In genomic region chr19:4622695-4623421, GRCh38 we compare ENCODE assay signal across 13 cellular contexts. TPM values are rescaled to one million over a fixed set of nuclear protein-coding genes. Genes with fewer than 3 reads are reported as not detected.
DNase-seq lines count a peak whose midpoint lies in the region; ATAC-seq and TF ChIP-seq lines count a peak whose summit lies in the region.
"Had no signal": no experiment of that assay in that cellular context is flagged by ENCODE, and none has a peak within 500 bp of the region (broad histone marks: within the 10 kb centered on the region; RNA-seq: fewer than 3 reads in every experiment).

No MANE protein-coding gene starts in this region.

- H3K4me1 Mint-ChIP-seq in WTC11 = peaks cover 12% of the 10 kb centered on the region
- H3K4me1 Mint-ChIP-seq: CD4-positive, alpha-beta memory T cell; IgD-negative memory B cell had no signal

- no peak overlapping the region for H2BK15ac ChIP-seq in mesendoderm (replicated peaks; ENCODE audit: low read depth)

- H3K27me3 ChIP-seq in BE2C (no peaks in the 10 kb centered on the region), GM06990 (replicated peaks; ENCODE audit: control insufficient read depth, insufficient read depth, low read length) (no peaks in the 10 kb centered on the region), mesendoderm (ENCODE audit: insufficient read depth, low read length, poor library complexity) (no peaks in the 10 kb centered on the region), uterus (peaks cover 0 to 5% of the 10 kb centered on the region in 2 donors)
- H3K27me3 ChIP-seq: thyroid gland had no signal

- H4K5ac ChIP-seq in mesendoderm (ENCODE audit: low read length) = no peak overlapping the region

- H3K23ac ChIP-seq in mesendoderm (ENCODE audit: low read length) = no peak overlapping the region

- ATAC-seq in WTC11 (peak; percentile 85), GM19463 (IDR thresholded peaks at IDR 0.05; ENCODE audit: unreplicated experiment) (no peak)
- ATAC-seq: activated T-cell treated with anti-CD3 and anti-CD28 coated beads, Interleukin-2, amount 50 U/mL, for 4 hours had no signal

- no peak overlapping the region for H3K4ac ChIP-seq in mesendoderm (ENCODE audit: low read depth, low read length)

- H3K4me3 ChIP-seq in BE2C (ENCODE audit: low read depth, low read length) (no peak overlapping the region), GM06990 (replicated peaks; ENCODE audit: low read depth, low read length) (no peak overlapping the region), mesendoderm (ENCODE audit: low read length) (no peak overlapping the region), uterus (no peak overlapping the region)
- H3K4me3 ChIP-seq: thyroid gland had no signal

- peaks cover 16% of the 10 kb centered on the region for H3K27me3 Mint-ChIP-seq in WTC11 (ENCODE audit: low read depth)
- H3K27me3 Mint-ChIP-seq: activated naive CD8-positive, alpha-beta T cell had no signal

- H2BK5ac ChIP-seq in mesendoderm (ENCODE audit: low read length) = no peak overlapping the region

- POLR2A ChIA-PET in WTC11 (lab: Charles Lee) = no interaction called here

- WGBS in mesendoderm (ENCODE audit: extremely low coverage, insufficient coverage, low lambda C conversion rate) = no CpG with 5 or more reads among the region's 12 CpGs

- no peak overlapping the region for H2AK5ac ChIP-seq in mesendoderm (ENCODE audit: low read length)

- DNase-seq in BE2C (peak; percentile 56), GM06990 (ENCODE audit: extremely low read depth, insufficient read length) (no peak), WTC11 (ENCODE audit: low spot score) (peak; percentile 45), mesendoderm (peak; percentile 54), uterus (no peak)
- no peak for DNase-seq in stimulated activated naive CD4-positive, alpha-beta T cell (lab: John Stamatoyannopoulos, UW)
- DNase-seq: activated CD4-positive, alpha-beta T cell treated with anti-CD3 and anti-CD28 coated beads, Interleukin-2, amount 50 U/mL, for 1 hour; activated T-cell treated with anti-CD3 and anti-CD28 coated beads, Interleukin-2, amount 50 U/mL, for 4 hours; CD4-positive, alpha-beta memory T cell; thyroid gland had no signal

- TF ChIP-seq CTCF in BE2C (IDR thresholded peaks at IDR 0.05; ENCODE audit: low read depth, low read length) (peak; percentile 42), GM06990 (IDR thresholded peaks at IDR 0.05; ENCODE audit: insufficient read depth, low read length, poor library complexity, severe bottlenecking) (peak; percentile 17), WTC11 (IDR thresholded peaks at IDR 0.05) (no peak), uterus (IDR thresholded peaks at IDR 0.05) (no peak)

- H3K79me2 ChIP-seq in mesendoderm (ENCODE audit: control insufficient read depth, insufficient read depth, low read length) = no peaks in the 10 kb centered on the region

- H3K79me1 ChIP-seq in mesendoderm (ENCODE audit: low read length) = no peaks in the 10 kb centered on the region

- H3K4me3 Mint-ChIP-seq in WTC11 = no peak overlapping the region
- H3K4me3 Mint-ChIP-seq: activated naive CD8-positive, alpha-beta T cell; activated T-cell treated with anti-CD3 and anti-CD28 coated beads, Interleukin-2, amount 50 U/mL, for 4 hours; CD4-positive, alpha-beta memory T cell; IgD-negative memory B cell had no signal

- no peak overlapping the region for H3K4me2 ChIP-seq in mesendoderm (ENCODE audit: low read length)

- H3K4me1 ChIP-seq in BE2C (peaks cover 4% of the 10 kb centered on the region; the same call in 1 of the 2 replicates), mesendoderm (ENCODE audit: control insufficient read depth, low read depth, low read length) (no peaks in the 10 kb centered on the region), uterus (no peaks in the 10 kb centered on the region)
- H3K4me1 ChIP-seq: thyroid gland had no signal

- CTCF ChIA-PET in WTC11 (lab: Charles Lee) = interaction anchor here (0.6 to 5.0 kb wide), 15 partner anchors 8 to 356 kb away, joined by 3 to 46 read pairs (median 4); partner anchors contain the start of gene FEM1A

- peaks cover under 1% of the 10 kb centered on the region; the same call in 1 of the 2 replicates for H3K9me3 Mint-ChIP-seq in WTC11
- H3K9me3 Mint-ChIP-seq: activated T-cell treated with anti-CD3 and anti-CD28 coated beads, Interleukin-2, amount 50 U/mL, for 4 hours; CD4-positive, alpha-beta memory T cell; IgD-negative memory B cell had no signal

- H3K9ac ChIP-seq in mesendoderm (ENCODE audit: low read length) = no peak overlapping the region

- no peak overlapping the region for H3K56ac ChIP-seq in mesendoderm (ENCODE audit: low read length)

- no peak for TF ChIP-seq POLR2A in uterus (IDR thresholded peaks at IDR 0.05)

- no peak overlapping the region for H4K8ac ChIP-seq in mesendoderm (ENCODE audit: low read depth, low read length)

- no peak overlapping the region for H3K27ac Mint-ChIP-seq in WTC11
- H3K27ac Mint-ChIP-seq: activated naive CD8-positive, alpha-beta T cell; CD4-positive, alpha-beta memory T cell; IgD-negative memory B cell had no signal

- no peaks in the 10 kb centered on the region for H3K36me3 Mint-ChIP-seq in WTC11
- H3K36me3 Mint-ChIP-seq: activated naive CD8-positive, alpha-beta T cell; CD4-positive, alpha-beta memory T cell; IgD-negative memory B cell had no signal

- intact Hi-C loops in uterus (cut with DNase I; ENCODE audit: low total_unique reads) = no loop called here

- H3K18ac ChIP-seq in mesendoderm (ENCODE audit: low read length) = no peak overlapping the region

- H3K36me3 ChIP-seq in BE2C (no peaks in the 10 kb centered on the region), GM06990 (ENCODE audit: control insufficient read depth, insufficient read depth, low read length) (no peaks in the 10 kb centered on the region), mesendoderm (ENCODE audit: control insufficient read depth, insufficient read depth, low read length) (no peaks in the 10 kb centered on the region), uterus (no peaks in the 10 kb centered on the region)
- H3K36me3 ChIP-seq: thyroid gland had no signal

- H3K9me3 ChIP-seq in BE2C = no peaks in the 10 kb centered on the region
- H3K9me3 ChIP-seq in uterus = no peaks in the 10 kb centered on the region
- H3K9me3 ChIP-seq: thyroid gland had no signal

- H3K27ac ChIP-seq in mesendoderm (ENCODE audit: low read depth, low read length) (no peak overlapping the region), uterus (no peak overlapping the region)
- H3K27ac ChIP-seq: thyroid gland had no signal

- H2BK120ac ChIP-seq in mesendoderm (ENCODE audit: low read depth, low read length) = no peak overlapping the region

TF ChIP-seq in WTC11, 78 proteins besides CTCF, POLR2A, EP300 and RAD21:
- TF ChIP-seq ZNF121 (CRISPR knock-in tag; IDR thresholded peaks at IDR 0.05) = peak; percentile 70; the same call in 1 of the 2 replicates
- TF ChIP-seq ZNF219 (CRISPR knock-in tag; IDR thresholded peaks at IDR 0.05; ENCODE audit: borderline replicate concordance) = no peak

RNA-seq across cellular contexts. Expression of gene TNFAIP8L1, which starts 16.5 kb away (rescaled TPM):
- polyA plus RNA-seq in BE2C (2012; ENCODE audit: insufficient read depth, insufficient read length, low read depth) = 1.7 TPM
- total RNA-seq in WTC11 (2021) (8.3 to 8.7 TPM (median 8.6 TPM) in 3 replicates), uterus (10 to 100 TPM in 1 of 4 donors, 1 to 10 TPM in 2, under 1 TPM in 1; 0.77 to 20.6 (median 9.1) TPM)
- 5.3 TPM for polyA plus RNA-seq in mesendoderm (2013, experiment 1 of 2)
- polyA plus RNA-seq in mesendoderm (2013, experiment 2 of 2) = 5.1 TPM

RNA-seq across cellular contexts. Expression of gene MYDGF, which starts 47.3 kb away (rescaled TPM):
- polyA plus RNA-seq in BE2C (2012; ENCODE audit: insufficient read depth, insufficient read length, low read depth) = 319 TPM
- 54.2 to 59.1 TPM (median 58.2 TPM) in 3 replicates for total RNA-seq in WTC11 (2021)
- polyA plus RNA-seq in mesendoderm (2013, experiment 1 of 2) = 52.7 TPM
- 54.8 TPM for polyA plus RNA-seq in mesendoderm (2013, experiment 2 of 2)
- 10 to 100 TPM; 21.8 to 63.5 (median 44.4) TPM for total RNA-seq in uterus

Comparison
In these comparisons a context has a peak if more than half of its experiments do, and no peak if none do; other contexts are left out.
1. DNase-seq: peak in BE2C (single experiment), WTC11 (single experiment) and mesendoderm (single experiment); none in GM06990 (single experiment), uterus (0 of 2) and stimulated activated naive CD4-positive, alpha-beta T cell (0 of 6).
2. CTCF ChIP-seq: peak in BE2C (single experiment) and GM06990 (single experiment); none in WTC11 (single experiment) and uterus (0 of 4).